ENCODE assay signal across 1 cellular context in the genomic region with DNA sequence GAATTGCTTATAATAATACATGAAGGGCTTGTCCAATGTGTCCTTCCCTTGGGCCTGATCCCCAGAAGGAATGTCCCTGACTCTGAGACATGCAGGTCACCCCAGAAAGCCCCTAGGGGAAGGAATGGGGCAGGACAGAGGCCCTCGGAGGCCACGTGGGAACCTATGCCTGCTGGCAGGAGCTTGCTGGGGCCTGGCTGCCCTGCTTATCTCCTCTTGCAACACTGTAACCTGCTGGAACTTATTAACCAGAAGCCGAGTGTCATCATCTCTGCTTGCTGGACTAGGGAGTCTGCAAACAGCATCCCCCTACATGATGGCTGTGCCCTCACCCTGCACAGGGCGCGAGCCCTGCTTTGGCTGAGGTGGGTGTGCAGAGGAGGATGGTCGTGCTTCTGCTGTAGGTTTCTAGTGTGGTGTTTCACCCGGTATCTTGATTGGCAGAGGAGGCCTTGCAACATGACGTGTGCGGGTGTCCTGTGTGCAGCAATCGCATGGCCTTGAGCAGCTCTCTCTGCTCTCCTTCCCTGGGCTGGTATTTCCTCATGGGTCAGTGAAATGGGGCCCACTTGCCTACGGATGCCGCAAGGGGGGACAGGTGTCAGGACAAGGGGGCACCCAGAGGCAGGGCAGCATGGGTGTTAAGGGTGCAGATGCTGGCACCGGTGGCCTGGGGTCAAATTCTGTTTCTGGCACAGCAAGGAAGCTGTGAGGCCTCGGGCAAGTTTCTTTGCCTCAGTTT.
TF ChIP-seq lines count a peak whose summit lies in the region.

No MANE protein-coding gene starts in this region.

TF ChIP-seq in SK-N-SH treated with all-trans-retinoic acid at 6 μM for 48 hours, 23 proteins besides CTCF, POLR2A, EP300 and RAD21 (continued from another document):
- TF ChIP-seq ZNF70 (CRISPR knock-in tag; IDR thresholded peaks at IDR 0.05) (no peak), ZFP3 (CRISPR knock-in tag; IDR thresholded peaks at IDR 0.05) (no peak), PPARA (CRISPR knock-in tag; IDR thresholded peaks at IDR 0.05; ENCODE audit: borderline replicate concordance) (no peak), SNAI2 (CRISPR knock-in tag; IDR thresholded peaks at IDR 0.05) (no peak), BACH2 (CRISPR knock-in tag; IDR thresholded peaks at IDR 0.05; ENCODE audit: borderline replicate concordance) (no peak), TOX (CRISPR knock-in tag; IDR thresholded peaks at IDR 0.05; ENCODE audit: borderline replicate concordance) (no peak), TSHZ2 (CRISPR knock-in tag; IDR thresholded peaks at IDR 0.05) (no peak), ESRRG (CRISPR knock-in tag; IDR thresholded peaks at IDR 0.05) (no peak), CREB5 (CRISPR knock-in tag; IDR thresholded peaks at IDR 0.05; ENCODE audit: low read depth) (no peak), TCF4 (CRISPR knock-in tag; IDR thresholded peaks at IDR 0.05; ENCODE audit: borderline replicate concordance) (no peak), ZNF8 (CRISPR knock-in tag; IDR thresholded peaks at IDR 0.05) (no peak), ZFP30 (CRISPR knock-in tag; IDR thresholded peaks at IDR 0.05) (no peak)
- TF ChIP-seq, protein P1, sequence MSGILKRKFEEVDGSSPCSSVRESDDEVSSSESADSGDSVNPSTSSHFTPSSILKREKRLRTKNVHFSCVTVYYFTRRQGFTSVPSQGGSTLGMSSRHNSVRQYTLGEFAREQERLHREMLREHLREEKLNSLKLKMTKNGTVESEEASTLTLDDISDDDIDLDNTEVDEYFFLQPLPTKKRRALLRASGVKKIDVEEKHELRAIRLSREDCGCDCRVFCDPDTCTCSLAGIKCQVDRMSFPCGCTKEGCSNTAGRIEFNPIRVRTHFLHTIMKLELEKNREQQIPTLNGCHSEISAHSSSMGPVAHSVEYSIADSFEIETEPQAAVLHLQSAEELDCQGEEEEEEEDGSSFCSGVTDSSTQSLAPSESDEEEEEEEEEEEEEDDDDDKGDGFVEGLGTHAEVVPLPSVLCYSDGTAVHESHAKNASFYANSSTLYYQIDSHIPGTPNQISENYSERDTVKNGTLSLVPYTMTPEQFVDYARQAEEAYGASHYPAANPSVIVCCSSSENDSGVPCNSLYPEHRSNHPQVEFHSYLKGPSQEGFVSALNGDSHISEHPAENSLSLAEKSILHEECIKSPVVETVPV (CRISPR knock-in tag; IDR thresholded peaks at IDR 0.05): no peak
